21 cellular contexts compared by ENCODE assay signal in the genomic region with DNA sequence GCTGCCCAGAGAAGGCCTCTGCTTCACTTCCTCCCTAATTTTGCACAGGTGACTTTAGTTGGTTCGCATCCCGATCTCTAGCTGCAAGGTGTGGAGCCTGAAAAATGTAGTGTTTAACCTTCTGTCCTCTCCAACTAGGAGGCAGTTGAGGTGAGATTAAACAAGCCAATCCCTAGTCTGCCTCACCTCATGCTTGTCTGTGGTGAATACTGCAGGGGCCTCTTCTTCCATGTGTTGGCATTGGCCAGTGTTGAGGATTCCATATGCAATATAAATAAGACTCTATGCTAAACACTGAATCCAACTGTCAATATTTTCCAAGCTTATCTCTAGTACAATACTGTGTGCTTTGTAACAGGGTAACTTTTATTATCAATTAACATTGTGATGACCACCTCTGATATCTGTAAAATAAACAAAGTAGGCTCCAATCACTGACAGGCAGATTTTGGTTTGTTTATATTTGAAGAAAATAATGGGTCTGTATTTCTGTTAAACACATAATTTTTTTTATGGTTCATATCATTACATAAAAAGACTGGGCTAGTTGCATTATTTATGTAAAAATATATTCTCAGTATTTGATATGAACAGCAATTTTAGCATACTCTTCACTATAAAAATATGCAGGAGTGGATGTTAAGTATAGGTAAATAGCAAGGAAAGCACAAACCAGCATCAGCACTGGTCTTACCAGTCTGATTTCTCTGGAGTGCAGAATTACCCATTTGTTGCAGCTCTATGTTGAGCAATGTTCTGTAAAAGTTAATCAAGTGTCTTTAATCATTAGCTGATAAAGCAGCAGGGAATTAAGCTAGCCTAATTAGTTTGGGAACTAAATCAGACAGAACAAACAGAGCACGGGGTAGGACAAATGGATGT.
A peak's percentile ranks its signal among the peaks of the same experiment; 100 is the strongest.
DNase-seq lines count a peak whose midpoint lies in the region; ATAC-seq and TF ChIP-seq lines count a peak whose summit lies in the region.
"Had no signal": no experiment of that assay in that cellular context is flagged by ENCODE, and none has a peak within 500 bp of the region (broad histone marks: within the 10 kb centered on the region; RNA-seq: fewer than 3 reads in every experiment).

No MANE protein-coding gene starts in this region.

- no TSS peak for BruUV-seq in mammary epithelial cell (replicated peaks; lab: Mats Ljungman, UMichigan)

- CTCF ChIA-PET in mammary epithelial cell (lab: Charles Lee; ENCODE audit: low non-redundant PET) = no interaction called here
- CTCF ChIA-PET in activated CD4-positive, alpha-beta memory T cell treated with anti-CD3 and anti-CD28 coated beads, Interleukin-2, amount 10 ng/mL, durations not matched to agents 7 days and 5 days (lab: Charles Lee) = no interaction called here

- DNase-seq in T47D (ENCODE audit: low read depth in 1 of 2, low spot score in 1 of 2) (peak; percentile 10 to 38), mammary epithelial cell (no peak), LNCaP clone FGC (ENCODE audit: low read depth) (peak; percentile 71), endodermal cell (no peak), type B pancreatic cell (ENCODE audit: extremely low spot score, unreplicated experiment) (no peak)
- no peak for DNase-seq in activated CD4-positive, alpha-beta memory T cell treated with anti-CD3 and anti-CD28 coated beads, Interleukin-2, amount 10 ng/mL, durations not matched to agents 7 days and 5 days
- DNase-seq in activated CD8-positive, alpha-beta memory T cell treated with anti-CD3 and anti-CD28 coated beads, Interleukin-2, amount 50 U/mL, for 4 hours = no peak
- DNase-seq: ACHN, C1 segment of cervical spinal cord, COR-L47, DMS79 treated with DMSO at 0.1 percent for 48 hours, H7, NCI-H1417, NCI-H1930, NCI-H2171, PC-9, SW 1271 had no signal

- ATAC-seq in GM19397 (IDR thresholded peaks at IDR 0.05; ENCODE audit: unreplicated experiment) = no peak

- H3K4me1 Mint-ChIP-seq in endodermal cell = peaks cover 69% of the 10 kb centered on the region
- peaks cover 9% of the 10 kb centered on the region for H3K4me1 Mint-ChIP-seq in type B pancreatic cell (ENCODE audit: unreplicated experiment)
- no peaks in the 10 kb centered on the region for H3K4me1 Mint-ChIP-seq in activated CD4-positive, alpha-beta memory T cell treated with anti-CD3 and anti-CD28 coated beads, Interleukin-2, amount 10 ng/mL, durations not matched to agents 7 days and 5 days

- H3K27me3 ChIP-seq in mammary epithelial cell (ENCODE audit: insufficient read depth, low read length) (no peaks in the 10 kb centered on the region), endodermal cell (ENCODE audit: control insufficient read depth, insufficient read depth, low read length, poor library complexity, severe bottlenecking) (no peaks in the 10 kb centered on the region)

- TF ChIP-seq CTCF in mammary epithelial cell (conservative IDR thresholded peaks at IDR 0.05 in 1 of 2, IDR thresholded peaks at IDR 0.05 in 1 of 2; ENCODE audit: extremely low read depth in 1 of 2, insufficient read depth in 1 of 2, low read depth in 1 of 2, low read length in 2 of 2) (no peak), LNCaP clone FGC (IDR thresholded peaks at IDR 0.05; ENCODE audit: control insufficient read depth, extremely low read depth, insufficient read depth) (no peak), endodermal cell (conservative IDR thresholded peaks at IDR 0.05) (no peak), type B pancreatic cell (conservative IDR thresholded peaks at IDR 0.05) (no peak)

- dilution Hi-C loops in mammary epithelial cell (cut with HindIII; ENCODE audit: low sequenced_read_pairs) = no loop called here

- H3K9me3 Mint-ChIP-seq in endodermal cell = no peaks in the 10 kb centered on the region
- H3K9me3 Mint-ChIP-seq in type B pancreatic cell = no peaks in the 10 kb centered on the region
- H3K9me3 Mint-ChIP-seq in activated CD4-positive, alpha-beta memory T cell treated with anti-CD3 and anti-CD28 coated beads, Interleukin-2, amount 10 ng/mL, durations not matched to agents 7 days and 5 days = no peaks in the 10 kb centered on the region

- no peaks in the 10 kb centered on the region for H3K36me3 ChIP-seq in mammary epithelial cell (ENCODE audit: insufficient read depth, low read length)
- H3K36me3 ChIP-seq in endodermal cell (ENCODE audit: control insufficient read depth, insufficient read depth, low read length) = peaks cover 36% of the 10 kb centered on the region
- H3K36me3 ChIP-seq: SJSA1 had no signal

- H3K4me3 ChIP-seq in mammary epithelial cell (replicated peaks in 1 of 3; ENCODE audit: insufficient read depth in 1 of 3, low read depth in 2 of 3, low read length in 3 of 3) = no peak overlapping the region
- no peak overlapping the region for H3K4me3 ChIP-seq in LNCaP clone FGC (ENCODE audit: low read depth, low read length)
- peak overlapping the region; percentile 1 for H3K4me3 ChIP-seq in endodermal cell (ENCODE audit: low read length)
- H3K4me3 ChIP-seq: PC-9, SJSA1 had no signal

- 98% methylated on average over 3 of the region's 3 CpGs for WGBS in mammary epithelial cell (ENCODE audit: low coverage, missing lambda C conversion rate)
- WGBS in endodermal cell (ENCODE audit: insufficient coverage in 1 of 2, insufficient read length in 1 of 2), 2 experiments = 29 to 55% methylated on average over 1 to 3 of the region's 3 CpGs

- no peaks in the 10 kb centered on the region for H3K79me2 ChIP-seq in mammary epithelial cell (ENCODE audit: insufficient read depth, low read length)

- intact Hi-C loops in mammary epithelial cell (cut with micrococcal nuclease) = no loop called here

- H3K4me1 ChIP-seq in mammary epithelial cell (ENCODE audit: insufficient read depth, low read length) (no peaks in the 10 kb centered on the region), endodermal cell (ENCODE audit: control insufficient read depth, insufficient read depth, low read length) (peaks cover 38% of the 10 kb centered on the region)
- H3K4me1 ChIP-seq: SJSA1 had no signal

- no peaks in the 10 kb centered on the region for H4K20me1 ChIP-seq in mammary epithelial cell (ENCODE audit: insufficient read depth, low read length)

- H3K27ac Mint-ChIP-seq in endodermal cell (peak overlapping the region; percentile 77), type B pancreatic cell (peak overlapping the region; percentile 55)
- no peak overlapping the region for H3K27ac Mint-ChIP-seq in activated CD4-positive, alpha-beta memory T cell treated with anti-CD3 and anti-CD28 coated beads, Interleukin-2, amount 10 ng/mL, durations not matched to agents 7 days and 5 days

- in situ Hi-C loops in T47D (cut with HindIII; ENCODE audit: low pct_unique_long_range_greater_than_20kb, low sequenced_read_pairs) (no loop called here), mammary epithelial cell (cut with MboI; ENCODE audit: low sequenced_read_pairs in 2 of 2) (no loop called here)

- H2AFZ ChIP-seq in mammary epithelial cell (ENCODE audit: low read depth, low read length) = no peak overlapping the region
- H2AFZ ChIP-seq: PC-9 had no signal

- H3K9ac ChIP-seq in mammary epithelial cell (ENCODE audit: insufficient read depth, low read length) (no peak overlapping the region), endodermal cell (ENCODE audit: extremely low read depth, low read length, poor library complexity, severe bottlenecking) (no peak overlapping the region)
- H3K9ac ChIP-seq: KMS-11 had no signal

- H3K9me3 ChIP-seq in mammary epithelial cell (replicated peaks; ENCODE audit: insufficient read depth, low read length) (no peaks in the 10 kb centered on the region), endodermal cell (ENCODE audit: control insufficient read depth, low read length) (no peaks in the 10 kb centered on the region)
- H3K9me3 ChIP-seq: SJSA1 had no signal

- H3K36me3 Mint-ChIP-seq in endodermal cell (ENCODE audit: low read depth) = peaks cover 10% of the 10 kb centered on the region
- no peaks in the 10 kb centered on the region for H3K36me3 Mint-ChIP-seq in type B pancreatic cell
- no peaks in the 10 kb centered on the region for H3K36me3 Mint-ChIP-seq in activated CD4-positive, alpha-beta memory T cell treated with anti-CD3 and anti-CD28 coated beads, Interleukin-2, amount 10 ng/mL, durations not matched to agents 7 days and 5 days (ENCODE audit: low read depth)

- H3K27ac ChIP-seq in mammary epithelial cell (ENCODE audit: insufficient read depth, low read depth, low read length) (no peak overlapping the region), endodermal cell (ENCODE audit: low read depth, low read length) (no peak overlapping the region)
- H3K27ac ChIP-seq: KMS-11, PC-9, RWPE1, SJSA1 had no signal

- H3K4me2 ChIP-seq in mammary epithelial cell (ENCODE audit: insufficient read depth, low read depth, low read length) = no peak overlapping the region
- H3K4me2 ChIP-seq: KMS-11, PC-9 had no signal

- H3K4me3 Mint-ChIP-seq in endodermal cell = peak overlapping the region; percentile 13
- H3K4me3 Mint-ChIP-seq in type B pancreatic cell = no peak overlapping the region
- no peak overlapping the region for H3K4me3 Mint-ChIP-seq in activated CD4-positive, alpha-beta memory T cell treated with anti-CD3 and anti-CD28 coated beads, Interleukin-2, amount 10 ng/mL, durations not matched to agents 7 days and 5 days

- POLR2A ChIA-PET in activated CD4-positive, alpha-beta memory T cell treated with anti-CD3 and anti-CD28 coated beads, Interleukin-2, amount 10 ng/mL, durations not matched to agents 7 days and 5 days (lab: Charles Lee) = interaction anchor here (1.1 kb wide), 1 partner anchor 17 kb away, joined by 3 read pairs; no protein-coding TSS in a partner anchor

- no peaks in the 10 kb centered on the region for H3K27me3 Mint-ChIP-seq in endodermal cell (ENCODE audit: insufficient read depth)
- H3K27me3 Mint-ChIP-seq in type B pancreatic cell = no peaks in the 10 kb centered on the region
- no peaks in the 10 kb centered on the region for H3K27me3 Mint-ChIP-seq in activated CD4-positive, alpha-beta memory T cell treated with anti-CD3 and anti-CD28 coated beads, Interleukin-2, amount 10 ng/mL, durations not matched to agents 7 days and 5 days

Comparison
In these comparisons a context has a peak if more than half of its experiments do, and no peak if none do; other contexts are left out.
1. DNase-seq: peak in T47D (2 of 2) and LNCaP clone FGC (single experiment); none in mammary epithelial cell (single experiment), endodermal cell (single experiment), type B pancreatic cell (single experiment), activated CD4-positive, alpha-beta memory T cell treated with anti-CD3 and anti-CD28 coated beads, Interleukin-2, amount 10 ng/mL, durations not matched to agents 7 days and 5 days (single experiment) and activated CD8-positive, alpha-beta memory T cell treated with anti-CD3 and anti-CD28 coated beads, Interleukin-2, amount 50 U/mL, for 4 hours (single experiment).